ENCODE assay signal across 8 cellular contexts in the genomic region with DNA sequence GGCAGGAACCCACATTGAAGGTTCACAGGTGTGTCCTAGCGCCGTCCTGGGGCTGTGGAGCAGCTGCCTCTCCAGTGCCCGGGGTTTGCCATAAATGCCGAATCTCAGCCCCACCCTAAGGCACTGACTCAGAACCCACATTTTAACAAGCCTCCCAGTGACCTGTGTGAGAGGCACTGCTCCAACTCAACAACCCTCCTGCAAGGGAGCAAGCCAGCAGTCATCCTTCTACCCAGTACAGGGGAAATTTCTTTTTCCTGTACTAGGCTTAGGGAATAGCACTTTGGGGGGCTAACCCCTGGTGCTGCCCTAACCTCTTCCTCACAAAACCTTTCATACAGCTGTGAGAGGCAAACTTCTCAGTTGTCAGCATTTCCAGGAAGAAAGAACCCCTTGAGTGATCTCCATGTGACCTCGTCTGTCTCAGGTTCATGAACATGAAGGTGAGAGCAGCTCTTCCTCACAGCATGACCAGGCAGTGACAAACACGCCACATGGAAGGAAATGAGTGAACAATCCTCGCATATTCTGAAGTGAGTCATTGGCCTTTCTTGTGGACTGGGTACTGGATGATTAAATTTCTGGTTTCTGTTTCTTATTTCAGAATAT. TPM values are rescaled to one million over a fixed set of nuclear protein-coding genes. Genes with fewer than 3 reads are reported as not detected.
DNase-seq lines count a peak whose midpoint lies in the region; ATAC-seq and TF ChIP-seq lines count a peak whose summit lies in the region.

No MANE protein-coding gene starts in this region.

- no peak overlapping the region for H3K4me3 ChIP-seq in CD8-positive, alpha-beta T cell (ENCODE audit: low read depth, low read length)
- H3K4me3 ChIP-seq in lower leg skin (ENCODE audit: low read depth, poor library complexity, severe bottlenecking) = no peak overlapping the region

- POLR2A ChIA-PET in CD8-positive, alpha-beta T cell (lab: Charles Lee) = interaction anchor here (0.7 kb wide), 1 partner anchor 20 kb away, joined by 3 read pairs; no protein-coding TSS in a partner anchor

- H3K9me3 Mint-ChIP-seq in CD8-positive, alpha-beta T cell = no peaks in the 10 kb centered on the region
- H3K9me3 Mint-ChIP-seq in activated T-cell treated with anti-CD3 and anti-CD28 coated beads, Interleukin-2, amount 50 U/mL, for 72 hours = no peaks in the 10 kb centered on the region

- H3K27ac Mint-ChIP-seq in CD8-positive, alpha-beta T cell = no peak overlapping the region
- H3K27ac Mint-ChIP-seq in activated T-cell treated with anti-CD3 and anti-CD28 coated beads, Interleukin-2, amount 50 U/mL, for 72 hours = peak overlapping the region; percentile 40

- H3K36me3 Mint-ChIP-seq in CD8-positive, alpha-beta T cell = no peaks in the 10 kb centered on the region
- no peaks in the 10 kb centered on the region for H3K36me3 Mint-ChIP-seq in activated T-cell treated with anti-CD3 and anti-CD28 coated beads, Interleukin-2, amount 50 U/mL, for 72 hours (ENCODE audit: insufficient read depth in 2 of 2)

- intact Hi-C loops in CD8-positive, alpha-beta T cell (cut with DNase I, micrococcal nuclease) = no loop called here
- intact Hi-C loops in lower leg skin (cut with DNase I; ENCODE audit: low total_unique reads) = no loop called here

- no peaks in the 10 kb centered on the region for H3K27me3 Mint-ChIP-seq in CD8-positive, alpha-beta T cell (ENCODE audit: low read depth)
- H3K27me3 Mint-ChIP-seq in activated T-cell treated with anti-CD3 and anti-CD28 coated beads, Interleukin-2, amount 50 U/mL, for 72 hours (ENCODE audit: low read depth) = peaks cover 40% of the 10 kb centered on the region

- TF ChIP-seq POLR2A in lower leg skin (IDR thresholded peaks at IDR 0.05) (no peak), erythroblast (IDR thresholded peaks at IDR 0.05; ENCODE audit: low read length) (no peak)

- H3K9me3 ChIP-seq in CD8-positive, alpha-beta T cell (ENCODE audit: low read length) = no peaks in the 10 kb centered on the region

- H3K4me1 Mint-ChIP-seq in CD8-positive, alpha-beta T cell (ENCODE audit: low read depth) = peaks cover 6% of the 10 kb centered on the region
- no peaks in the 10 kb centered on the region for H3K4me1 Mint-ChIP-seq in activated T-cell treated with anti-CD3 and anti-CD28 coated beads, Interleukin-2, amount 50 U/mL, for 72 hours (ENCODE audit: low read depth)

- no peak for DNase-seq in CD8-positive, alpha-beta T cell
- peak; percentile 69 to 77 for DNase-seq in activated T-cell treated with anti-CD3 and anti-CD28 coated beads, Interleukin-2, amount 50 U/mL, for 72 hours
- DNase-seq in lower leg skin (ENCODE audit: low spot score in 2 of 2) (peak; percentile 59 to 85), NCI-H2196 (lab: John Stamatoyannopoulos, UW; ENCODE audit: unreplicated experiment) (no peak), erythroblast (lab: John Stamatoyannopoulos, UW) (no peak), T-helper 9 cell (no peak)

- no peak overlapping the region for H3K27ac ChIP-seq in CD8-positive, alpha-beta T cell (ENCODE audit: low read depth, low read length)

- peak; percentile 48 for ATAC-seq in CD8-positive, alpha-beta T cell
- ATAC-seq in GM19397 (IDR thresholded peaks at IDR 0.05; ENCODE audit: unreplicated experiment) = peak; percentile 64
- ATAC-seq in HG03378 (IDR thresholded peaks at IDR 0.05; ENCODE audit: unreplicated experiment) = peak; percentile 76
- peak; percentile 94 to 96 for ATAC-seq in activated T-cell treated with anti-CD3 and anti-CD28 coated beads, Interleukin-2, amount 50 U/mL, for 72 hours (replicated peaks in 1 of 2)

- H3K4me3 Mint-ChIP-seq in CD8-positive, alpha-beta T cell = no peak overlapping the region
- H3K4me3 Mint-ChIP-seq in activated T-cell treated with anti-CD3 and anti-CD28 coated beads, Interleukin-2, amount 50 U/mL, for 72 hours = peak overlapping the region; percentile 61 to 68

- no peak for TF ChIP-seq CTCF in CD8-positive, alpha-beta T cell (IDR thresholded peaks at IDR 0.05)
- TF ChIP-seq CTCF in lower leg skin (IDR thresholded peaks at IDR 0.05) = no peak

- 40 to 60% methylated on average over 7 of the region's 7 CpGs for WGBS in lower leg skin, 2 donors

- no peaks in the 10 kb centered on the region for H3K27me3 ChIP-seq in CD8-positive, alpha-beta T cell (ENCODE audit: insufficient read depth, low read length)

- H3K36me3 ChIP-seq in CD8-positive, alpha-beta T cell (ENCODE audit: insufficient read depth, low read length) = no peaks in the 10 kb centered on the region

- CTCF ChIA-PET in CD8-positive, alpha-beta T cell (lab: Charles Lee) = interaction anchor here (1.7 kb wide), 1 partner anchor 17 kb away, joined by 3 read pairs; no protein-coding TSS in a partner anchor

- H3K4me1 ChIP-seq in CD8-positive, alpha-beta T cell (ENCODE audit: insufficient read depth, low read length) = no peaks in the 10 kb centered on the region

RNA-seq across cellular contexts. Expression of gene BCAR3, which starts 11.4 kb away (rescaled TPM):
- total RNA-seq in CD8-positive, alpha-beta T cell = under 1 TPM; 0.54 to 0.81 TPM
- 1 to 10 TPM; 3.1 to 3.2 TPM for total RNA-seq in activated T-cell treated with anti-CD3 and anti-CD28 coated beads, Interleukin-2, amount 50 U/mL, for 72 hours
- 10 to 100 TPM; 41.8 to 57.5 (median 45.8) TPM for total RNA-seq in lower leg skin

Comparison
In these comparisons a context has a peak if more than half of its experiments do, and no peak if none do; other contexts are left out.
1. DNase-seq: peak in activated T-cell treated with anti-CD3 and anti-CD28 coated beads, Interleukin-2, amount 50 U/mL, for 72 hours (2 of 2) and lower leg skin (2 of 2); none in CD8-positive, alpha-beta T cell (0 of 7), NCI-H2196 (single experiment), erythroblast (0 of 2) and T-helper 9 cell (single experiment).
2. RNA of gene BCAR3, which starts 11.4 kb away (total RNA-seq): 41.8 to 57.5 TPM in lower leg skin; 3.1 to 3.2 TPM in activated T-cell treated with anti-CD3 and anti-CD28 coated beads, Interleukin-2, amount 50 U/mL, for 72 hours and 0.54 to 0.81 TPM in CD8-positive, alpha-beta T cell; every median in the first group is over 10 times any median in the second.
3. Peak in every context shown above with its lines, with median percentiles within 50 percentile points of each other: ATAC-seq.